In the genomic region with DNA sequence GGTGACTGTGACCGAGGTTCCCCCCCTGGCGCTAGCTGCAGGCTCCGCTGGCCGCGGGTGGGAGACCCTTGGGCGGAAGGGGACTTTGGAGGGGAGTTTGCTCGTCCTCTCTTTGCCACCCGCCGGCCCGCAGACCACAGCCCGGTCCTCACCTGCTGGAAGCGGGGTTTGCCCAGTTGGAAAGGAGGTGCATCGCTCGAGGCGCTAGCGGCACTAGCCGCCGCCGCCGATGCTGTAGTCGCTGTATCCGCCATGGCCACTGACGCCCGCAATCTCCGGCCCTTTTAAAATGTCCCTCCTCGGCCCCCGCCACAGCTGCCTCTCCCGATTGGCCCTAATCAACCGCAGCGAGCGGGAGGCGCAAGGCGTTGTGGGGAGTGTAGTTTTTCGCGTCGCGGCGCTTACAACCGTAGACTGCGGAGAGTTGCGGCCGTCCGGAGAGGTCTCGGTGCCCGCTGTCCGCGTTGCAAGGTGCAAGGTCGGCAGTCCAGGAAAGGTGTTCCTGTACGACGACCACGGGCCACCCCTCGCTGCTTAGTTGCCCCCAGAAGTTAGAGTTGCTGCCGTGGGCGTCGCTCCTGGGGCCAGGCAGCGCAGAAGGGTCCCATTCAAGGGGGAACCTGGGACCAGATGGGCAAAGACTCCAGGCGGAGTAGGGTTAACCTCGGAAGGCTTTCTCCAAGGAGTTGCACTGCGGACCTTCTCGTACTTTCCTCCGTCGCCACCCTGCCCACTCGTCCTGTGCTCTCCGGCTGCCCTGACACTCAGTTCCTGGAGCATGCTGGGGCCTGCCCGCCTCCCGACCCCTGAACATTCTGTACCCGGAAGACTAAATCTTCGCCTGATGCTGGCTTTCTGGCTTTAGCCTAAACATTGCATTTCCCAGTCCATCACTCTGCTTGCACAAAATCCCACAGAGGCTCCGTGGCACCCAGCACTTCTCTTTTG, we compare ENCODE assay signal across 1 cellular context.
A peak's percentile ranks its signal among the peaks of the same experiment; 100 is the strongest.
TF ChIP-seq lines count a peak whose summit lies in the region.

A gene with protein sequence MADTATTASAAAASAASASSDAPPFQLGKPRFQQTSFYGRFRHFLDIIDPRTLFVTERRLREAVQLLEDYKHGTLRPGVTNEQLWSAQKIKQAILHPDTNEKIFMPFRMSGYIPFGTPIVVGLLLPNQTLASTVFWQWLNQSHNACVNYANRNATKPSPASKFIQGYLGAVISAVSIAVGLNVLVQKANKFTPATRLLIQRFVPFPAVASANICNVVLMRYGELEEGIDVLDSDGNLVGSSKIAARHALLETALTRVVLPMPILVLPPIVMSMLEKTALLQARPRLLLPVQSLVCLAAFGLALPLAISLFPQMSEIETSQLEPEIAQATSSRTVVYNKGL (minus strand): TSS at position 261 of the 948 bp plus-strand sequence. CDS start 7 bp downstream, at position 254.

TF ChIP-seq in K562, 482 proteins besides CTCF, POLR2A, EP300 and RAD21 (continued from another document):
- TF ChIP-seq, protein P1, sequence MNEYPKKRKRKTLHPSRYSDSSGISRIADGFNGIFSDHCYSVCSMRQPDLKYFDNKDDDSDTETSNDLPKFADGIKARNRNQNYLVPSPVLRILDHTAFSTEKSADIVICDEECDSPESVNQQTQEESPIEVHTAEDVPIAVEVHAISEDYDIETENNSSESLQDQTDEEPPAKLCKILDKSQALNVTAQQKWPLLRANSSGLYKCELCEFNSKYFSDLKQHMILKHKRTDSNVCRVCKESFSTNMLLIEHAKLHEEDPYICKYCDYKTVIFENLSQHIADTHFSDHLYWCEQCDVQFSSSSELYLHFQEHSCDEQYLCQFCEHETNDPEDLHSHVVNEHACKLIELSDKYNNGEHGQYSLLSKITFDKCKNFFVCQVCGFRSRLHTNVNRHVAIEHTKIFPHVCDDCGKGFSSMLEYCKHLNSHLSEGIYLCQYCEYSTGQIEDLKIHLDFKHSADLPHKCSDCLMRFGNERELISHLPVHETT (CRISPR knock-in tag; conservative IDR thresholded peaks at IDR 0.05 in 1 of 2, IDR thresholded peaks at IDR 0.05 in 1 of 2), result 0 out of 4 replicates have a peak, but pooled peaks of 1 of the 2 experiments have one; percentile 17
- TF ChIP-seq CGGBP1 (CRISPR knock-in tag; IDR thresholded peaks at IDR 0.05), result no peak
- no peak for TF ChIP-seq ZNF184 (CRISPR knock-in tag; IDR thresholded peaks at IDR 0.05)
- no peak for TF ChIP-seq ZNF253 (CRISPR knock-in tag; conservative IDR thresholded peaks at IDR 0.05)
- no peak for TF ChIP-seq MECOM (CRISPR knock-in tag; IDR thresholded peaks at IDR 0.05)
- TF ChIP-seq HDAC8 (tag; IDR thresholded peaks at IDR 0.05), result no peak
- no peak for TF ChIP-seq POLR3A (IDR thresholded peaks at IDR 0.05; ENCODE audit: borderline replicate concordance, extremely low read depth, insufficient read depth, insufficient read length)
- no peak for TF ChIP-seq ZNF121 (CRISPR knock-in tag; conservative IDR thresholded peaks at IDR 0.05)
- no peak for TF ChIP-seq ZNF282 (CRISPR knock-in tag; IDR thresholded peaks at IDR 0.05)
- TF ChIP-seq PRMT5 (CRISPR knock-in tag; IDR thresholded peaks at IDR 0.05), result no peak
- TF ChIP-seq XRCC5 (IDR thresholded peaks at IDR 0.05; ENCODE audit: low read depth, low read length), result 0 out of 2 replicates have a peak, but pooled peaks have one; percentile 16
- no peak for TF ChIP-seq TFE3 (CRISPR knock-in tag; IDR thresholded peaks at IDR 0.05)
- no peak for TF ChIP-seq PTTG1 (tag; IDR thresholded peaks at IDR 0.05; ENCODE audit: low read depth)
- no peak for TF ChIP-seq ZC3H8 (IDR thresholded peaks at IDR 0.05)
- no peak for TF ChIP-seq CBX3 (IDR thresholded peaks at IDR 0.05; ENCODE audit: borderline replicate concordance in 1 of 2, low read length in 2 of 2)
- no peak for TF ChIP-seq HOXB6 (CRISPR knock-in tag; IDR thresholded peaks at IDR 0.05; ENCODE audit: borderline replicate concordance)
- TF ChIP-seq TCFL5 (CRISPR knock-in tag; conservative IDR thresholded peaks at IDR 0.05), result no peak
- TF ChIP-seq GABPB1 (CRISPR knock-in tag; IDR thresholded peaks at IDR 0.05), result peak; percentile 54; the same call in 1 of the 2 replicates
- TF ChIP-seq ZNF507 (tag; conservative IDR thresholded peaks at IDR 0.05), result no peak
- TF ChIP-seq, protein P2, sequence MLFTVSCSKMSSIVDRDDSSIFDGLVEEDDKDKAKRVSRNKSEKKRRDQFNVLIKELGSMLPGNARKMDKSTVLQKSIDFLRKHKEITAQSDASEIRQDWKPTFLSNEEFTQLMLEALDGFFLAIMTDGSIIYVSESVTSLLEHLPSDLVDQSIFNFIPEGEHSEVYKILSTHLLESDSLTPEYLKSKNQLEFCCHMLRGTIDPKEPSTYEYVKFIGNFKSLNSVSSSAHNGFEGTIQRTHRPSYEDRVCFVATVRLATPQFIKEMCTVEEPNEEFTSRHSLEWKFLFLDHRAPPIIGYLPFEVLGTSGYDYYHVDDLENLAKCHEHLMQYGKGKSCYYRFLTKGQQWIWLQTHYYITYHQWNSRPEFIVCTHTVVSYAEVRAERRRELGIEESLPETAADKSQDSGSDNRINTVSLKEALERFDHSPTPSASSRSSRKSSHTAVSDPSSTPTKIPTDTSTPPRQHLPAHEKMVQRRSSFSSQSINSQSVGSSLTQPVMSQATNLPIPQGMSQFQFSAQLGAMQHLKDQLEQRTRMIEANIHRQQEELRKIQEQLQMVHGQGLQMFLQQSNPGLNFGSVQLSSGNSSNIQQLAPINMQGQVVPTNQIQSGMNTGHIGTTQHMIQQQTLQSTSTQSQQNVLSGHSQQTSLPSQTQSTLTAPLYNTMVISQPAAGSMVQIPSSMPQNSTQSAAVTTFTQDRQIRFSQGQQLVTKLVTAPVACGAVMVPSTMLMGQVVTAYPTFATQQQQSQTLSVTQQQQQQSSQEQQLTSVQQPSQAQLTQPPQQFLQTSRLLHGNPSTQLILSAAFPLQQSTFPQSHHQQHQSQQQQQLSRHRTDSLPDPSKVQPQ (CRISPR knock-in tag; IDR thresholded peaks at IDR 0.05; ENCODE audit: borderline replicate concordance), result no peak
- TF ChIP-seq SRSF1 (IDR thresholded peaks at IDR 0.05; ENCODE audit: low read depth, low read length), result peak; percentile 77; the same call in 1 of the 2 replicates
- no peak for TF ChIP-seq ZNF224 (CRISPR knock-in tag; IDR thresholded peaks at IDR 0.05)
- no peak for TF ChIP-seq MAFG (tag; conservative IDR thresholded peaks at IDR 0.05)
- no peak for TF ChIP-seq NFE2L1 (tag; IDR thresholded peaks at IDR 0.05; ENCODE audit: borderline replicate concordance, low read depth)
- peak; percentile 51 to 60; a peak in 2 of 4 replicates for TF ChIP-seq NRF1 (conservative IDR thresholded peaks at IDR 0.05 in 1 of 2, IDR thresholded peaks at IDR 0.05 in 1 of 2)
- no peak for TF ChIP-seq DMBX1 (CRISPR knock-in tag; IDR thresholded peaks at IDR 0.05; ENCODE audit: borderline replicate concordance)
- TF ChIP-seq, protein P3, sequence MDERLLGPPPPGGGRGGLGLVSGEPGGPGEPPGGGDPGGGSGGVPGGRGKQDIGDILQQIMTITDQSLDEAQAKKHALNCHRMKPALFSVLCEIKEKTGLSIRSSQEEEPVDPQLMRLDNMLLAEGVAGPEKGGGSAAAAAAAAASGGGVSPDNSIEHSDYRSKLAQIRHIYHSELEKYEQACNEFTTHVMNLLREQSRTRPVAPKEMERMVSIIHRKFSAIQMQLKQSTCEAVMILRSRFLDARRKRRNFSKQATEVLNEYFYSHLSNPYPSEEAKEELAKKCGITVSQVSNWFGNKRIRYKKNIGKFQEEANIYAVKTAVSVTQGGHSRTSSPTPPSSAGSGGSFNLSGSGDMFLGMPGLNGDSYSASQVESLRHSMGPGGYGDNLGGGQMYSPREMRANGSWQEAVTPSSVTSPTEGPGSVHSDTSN (CRISPR knock-in tag; IDR thresholded peaks at IDR 0.05; ENCODE audit: low read depth), result no peak
- TF ChIP-seq, protein P3 (tag; conservative IDR thresholded peaks at IDR 0.05; ENCODE audit: low read depth), result no peak; the same call in 1 of the 2 replicates
- peak; percentile 89 for TF ChIP-seq TOE1 (IDR thresholded peaks at IDR 0.05; ENCODE audit: borderline replicate concordance)
- no peak for TF ChIP-seq TOE1 (CRISPR knock-in tag; IDR thresholded peaks at IDR 0.05; ENCODE audit: borderline replicate concordance, low read depth)
- TF ChIP-seq EHMT2 (IDR thresholded peaks at IDR 0.05), result no peak
